In genomic region chr21:35024071-35024420, GRCh38 we compare ENCODE assay signal across 24 cellular contexts. TPM values are rescaled to one million over a fixed set of nuclear protein-coding genes. Genes with fewer than 3 reads are reported as not detected.
A peak's percentile ranks its signal among the peaks of the same experiment; 100 is the strongest.
DNase-seq lines count a peak whose midpoint lies in the region; ATAC-seq and TF ChIP-seq lines count a peak whose summit lies in the region.
"Had no signal": no experiment of that assay in that cellular context is flagged by ENCODE, and none has a peak within 500 bp of the region (broad histone marks: within the 10 kb centered on the region; RNA-seq: fewer than 3 reads in every experiment).

No MANE protein-coding gene starts in this region.

- no peak for DNase-seq in activated naive CD4-positive, alpha-beta T cell treated with anti-CD3 and anti-CD28 coated beads for 36 hours
- DNase-seq in activated naive CD4-positive, alpha-beta T cell treated with Interleukin-2 at 50 U/mL for 16 hours: no peak
- DNase-seq in activated naive CD8-positive, alpha-beta T cell treated with anti-CD3 and anti-CD28 coated beads for 36 hours: no peak
- DNase-seq in stimulated activated CD8-positive, alpha-beta memory T cell treated with anti-CD3 and anti-CD28 coated beads, Interleukin-4, amount 100 ng/mL, for 48 hours: peak; percentile 20
- DNase-seq in ovary: no peak
- DNase-seq in DMS 273 treated with DMSO at 0.1 percent for 48 hours (lab: John Stamatoyannopoulos, UW): no peak
- DNase-seq in psoas muscle: no peak
- DNase-seq: activated CD4-positive, alpha-beta T cell treated with anti-CD3 and anti-CD28 coated beads, Interleukin-2, amount 50 U/mL, for 1 hour; COR-L47; dermis blood vessel endothelial cell; left ventricle myocardium inferior; MG63; midbrain; NCI-H1436 treated with DMSO at 0.1 percent for 48 hours; NCI-H2227 treated with DMSO at 0.1 percent for 48 hours; NCI-H82; OCI-M1; stimulated activated CD4-positive, alpha-beta T cell treated with anti-CD3 and anti-CD28 coated beads, Interleukin-1b, Interleukin-23, amount 100 ng/mL, for 48 hours; stomach; transverse colon had no signal

- no peaks in the 10 kb centered on the region for H3K36me3 ChIP-seq in HEK293 (ENCODE audit: control insufficient read depth in 2 of 2, insufficient read depth in 1 of 2, low read length in 2 of 2)
- no peaks in the 10 kb centered on the region for H3K36me3 ChIP-seq in ovary
- peaks cover 0 to 67% of the 10 kb centered on the region in 2 donors for H3K36me3 ChIP-seq in psoas muscle (ENCODE audit: insufficient read depth in 1 of 2, low read depth in 1 of 2)
- H3K36me3 ChIP-seq: left ventricle myocardium inferior, MG63, prostate gland, stomach, transverse colon had no signal

- H3K4me1 ChIP-seq in HEK293 (ENCODE audit: control insufficient read depth, insufficient read depth, low read length) (no peaks in the 10 kb centered on the region), ovary (ENCODE audit: insufficient read depth) (no peaks in the 10 kb centered on the region), psoas muscle (peaks cover 4% of the 10 kb centered on the region)
- H3K4me1 ChIP-seq: prostate gland had no signal

- peaks cover 3% of the 10 kb centered on the region for H3K9me3 Mint-ChIP-seq in activated naive CD4-positive, alpha-beta T cell treated with anti-CD3 and anti-CD28 coated beads for 36 hours
- peaks cover 4% of the 10 kb centered on the region for H3K9me3 Mint-ChIP-seq in activated naive CD8-positive, alpha-beta T cell treated with anti-CD3 and anti-CD28 coated beads for 36 hours
- H3K9me3 Mint-ChIP-seq: neural crest cell had no signal

- H3K4me1 Mint-ChIP-seq in activated naive CD4-positive, alpha-beta T cell treated with anti-CD3 and anti-CD28 coated beads for 36 hours (ENCODE audit: low read depth): peaks cover 87% of the 10 kb centered on the region
- peaks cover 87% of the 10 kb centered on the region for H3K4me1 Mint-ChIP-seq in activated naive CD8-positive, alpha-beta T cell treated with anti-CD3 and anti-CD28 coated beads for 36 hours

- TF ChIP-seq CTCF in HEK293 (tag by site-specific recombination; IDR thresholded peaks at IDR 0.05): no peak
- TF ChIP-seq CTCF in ovary (IDR thresholded peaks at IDR 0.05): no peak
- TF ChIP-seq CTCF in psoas muscle (IDR thresholded peaks at IDR 0.05): no peak

- CTCF ChIA-PET in activated naive CD4-positive, alpha-beta T cell treated with anti-CD3 and anti-CD28 coated beads for 36 hours (lab: Charles Lee): interaction anchor here (1.5 kb wide), 1 partner anchor 22 kb away, joined by 5 read pairs; no protein-coding TSS in a partner anchor
- CTCF ChIA-PET in HEK293 (lab: Yijun Ruan, JAX): no interaction called here

- WGBS in ovary, 3 donors: 93 to 100% (median 98%) methylated on average over 1 of the region's 1 CpG
- WGBS in psoas muscle, 3 donors: 95 to 100% (median 98%) methylated on average over 1 of the region's 1 CpG

- TF ChIP-seq EP300 in ovary (IDR thresholded peaks at IDR 0.05): no peak

- TF ChIP-seq POLR2A in ovary (IDR thresholded peaks at IDR 0.05): no peak

- H3K27ac ChIP-seq in HEK293 (ENCODE audit: extremely low read depth, low read depth, low read length): no peak overlapping the region
- H3K27ac ChIP-seq in ovary: no peak overlapping the region
- no peak overlapping the region for H3K27ac ChIP-seq in psoas muscle
- H3K27ac ChIP-seq: left ventricle myocardium inferior, prostate gland, stomach had no signal

- ATAC-seq in psoas muscle: no peak
- ATAC-seq: Right ventricle myocardium inferior had no signal

- POLR2A ChIA-PET in HEK293 (lab: Yijun Ruan, JAX): no interaction called here

- intact Hi-C loops in activated naive CD4-positive, alpha-beta T cell treated with anti-CD3 and anti-CD28 coated beads for 36 hours (cut with micrococcal nuclease): loop anchor here (1.0 to 2.0 kb wide), 9 partner anchors 9 to 319 kb away; no protein-coding TSS in a partner anchor
- intact Hi-C loops in ovary (cut with DNase I): no loop called here
- intact Hi-C loops in psoas muscle (cut with DNase I): loop anchor here in 1 of 2 donors (10.0 kb wide), 1 partner anchor 279 kb away; no protein-coding TSS in a partner anchor

- H3K4me3 ChIP-seq in HEK293 (ENCODE audit: low read depth, low read length): no peak overlapping the region
- no peak overlapping the region for H3K4me3 ChIP-seq in ovary
- no peak overlapping the region for H3K4me3 ChIP-seq in psoas muscle
- H3K4me3 ChIP-seq: left ventricle myocardium inferior, MG63, prostate gland, stomach, transverse colon had no signal

- H3K9me3 ChIP-seq in HEK293 (ENCODE audit: control insufficient read depth, insufficient read depth, low read depth, low read length): no peaks in the 10 kb centered on the region
- H3K9me3 ChIP-seq in ovary: no peaks in the 10 kb centered on the region
- no peaks in the 10 kb centered on the region for H3K9me3 ChIP-seq in psoas muscle
- H3K9me3 ChIP-seq: left ventricle myocardium inferior, MG63, prostate gland, stomach, transverse colon had no signal

- no peak overlapping the region for H3K4me3 Mint-ChIP-seq in activated naive CD4-positive, alpha-beta T cell treated with anti-CD3 and anti-CD28 coated beads for 36 hours
- no peak overlapping the region for H3K4me3 Mint-ChIP-seq in activated naive CD8-positive, alpha-beta T cell treated with anti-CD3 and anti-CD28 coated beads for 36 hours
- H3K4me3 Mint-ChIP-seq: neural crest cell had no signal

- H3K27me3 ChIP-seq in ovary: no peaks in the 10 kb centered on the region
- H3K27me3 ChIP-seq in psoas muscle (ENCODE audit: insufficient read depth in 3 of 3, low read length in 2 of 3): no peaks in the 10 kb centered on the region
- H3K27me3 ChIP-seq: MG63, stomach, transverse colon had no signal

- H3K27me3 Mint-ChIP-seq in activated naive CD4-positive, alpha-beta T cell treated with anti-CD3 and anti-CD28 coated beads for 36 hours (ENCODE audit: low read depth): no peaks in the 10 kb centered on the region
- no peaks in the 10 kb centered on the region for H3K27me3 Mint-ChIP-seq in activated naive CD8-positive, alpha-beta T cell treated with anti-CD3 and anti-CD28 coated beads for 36 hours

- peaks cover 5% of the 10 kb centered on the region for H3K36me3 Mint-ChIP-seq in activated naive CD4-positive, alpha-beta T cell treated with anti-CD3 and anti-CD28 coated beads for 36 hours (ENCODE audit: low read depth)
- peaks cover 19% of the 10 kb centered on the region for H3K36me3 Mint-ChIP-seq in activated naive CD8-positive, alpha-beta T cell treated with anti-CD3 and anti-CD28 coated beads for 36 hours

- H3K27ac Mint-ChIP-seq in activated naive CD4-positive, alpha-beta T cell treated with anti-CD3 and anti-CD28 coated beads for 36 hours: peak overlapping the region; percentile 95
- H3K27ac Mint-ChIP-seq in activated naive CD8-positive, alpha-beta T cell treated with anti-CD3 and anti-CD28 coated beads for 36 hours: peak overlapping the region; percentile 97

TF ChIP-seq in HEK293, 187 proteins besides CTCF, POLR2A, EP300 and RAD21 (continues in another document):
- TF ChIP-seq ZSCAN5A (tag by site-specific recombination; IDR thresholded peaks at IDR 0.05): peak; percentile 77; the same call in 1 of the 2 replicates
- no peak for TF ChIP-seq AEBP2 (tag by site-specific recombination; IDR thresholded peaks at IDR 0.05; ENCODE audit: borderline replicate concordance)

RNA-seq across cellular contexts. Expression of gene RUNX1, which starts 25.1 kb away (rescaled TPM):
- 10 to 100 TPM; 36.9 to 41.0 TPM for total RNA-seq in activated naive CD4-positive, alpha-beta T cell treated with anti-CD3 and anti-CD28 coated beads for 36 hours
- 10 to 100 TPM; 16.6 to 18.0 TPM for total RNA-seq in activated naive CD8-positive, alpha-beta T cell treated with anti-CD3 and anti-CD28 coated beads for 36 hours
- total RNA-seq in ovary (10 to 100 TPM in 6 of 7 donors, 1 to 10 TPM in 1; 6.9 to 27.4 (median 17.8) TPM), psoas muscle (100 to 1,000 TPM in 1 of 4 donors, 10 to 100 TPM in 3; 30.1 to 230 (median 55.7) TPM)
- polyA plus RNA-seq in ovary (10 to 100 TPM in 1 of 2 donors, 1 to 10 TPM in 1; 6.0 to 24.6 TPM), psoas muscle (10 to 100 TPM in 2 of 3 donors, 1 to 10 TPM in 1; 8.7 to 19.2 (median 13.5) TPM)
